11 cellular contexts compared by ENCODE assay signal in the genomic region with DNA sequence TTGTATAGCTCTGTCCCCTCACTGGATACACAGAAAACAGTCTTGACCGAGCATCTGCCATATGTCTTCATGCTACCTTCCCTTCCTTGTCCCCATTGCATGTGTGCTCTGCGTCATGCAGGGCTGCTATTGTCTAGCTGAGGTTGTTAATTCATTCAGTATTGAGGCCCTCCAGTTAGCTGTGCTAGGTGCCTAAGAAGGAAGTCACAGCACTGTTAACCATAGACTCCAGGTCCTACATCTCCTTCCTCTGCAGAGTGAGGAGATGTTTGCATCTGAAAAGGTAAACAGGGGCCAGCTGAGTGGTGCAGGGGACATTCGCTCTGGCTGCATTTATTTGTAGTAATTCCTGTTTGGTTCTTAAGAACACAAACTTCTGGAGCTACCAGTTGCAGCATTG.
"Had no signal": no experiment of that assay in that cellular context is flagged by ENCODE, and none has a peak within 500 bp of the region (broad histone marks: within the 10 kb centered on the region; RNA-seq: fewer than 3 reads in every experiment).

No MANE protein-coding gene starts in this region.

- DNase-seq: activated CD4-positive, alpha-beta T cell treated with anti-CD3 and anti-CD28 coated beads for 36 hours; activated CD8-positive, alpha-beta memory T cell treated with anti-CD3 and anti-CD28 coated beads, Interleukin-2, amount 50 U/mL, for 4 hours; activated CD8-positive, alpha-beta T cell treated with anti-CD3 and anti-CD28 coated beads for 36 hours; activated naive CD8-positive, alpha-beta T cell treated with anti-CD3 and anti-CD28 coated beads, Interleukin-2, amount 10 ng/mL, durations not matched to agents 7 days and 5 days; dermis blood vessel endothelial cell; glutamatergic neuron; islet precursor cell; ovary had no signal

- H3K27ac ChIP-seq: ovary had no signal

- H3K4me3 ChIP-seq: ovary, skin epidermis, tibial nerve had no signal

- H3K27ac Mint-ChIP-seq: activated CD4-positive, alpha-beta T cell treated with anti-CD3 and anti-CD28 coated beads for 36 hours; activated CD8-positive, alpha-beta T cell treated with anti-CD3 and anti-CD28 coated beads for 36 hours; activated naive CD8-positive, alpha-beta T cell treated with anti-CD3 and anti-CD28 coated beads, Interleukin-2, amount 10 ng/mL, durations not matched to agents 7 days and 5 days had no signal

- H3K4me3 Mint-ChIP-seq: activated CD4-positive, alpha-beta T cell treated with anti-CD3 and anti-CD28 coated beads for 36 hours; activated CD8-positive, alpha-beta T cell treated with anti-CD3 and anti-CD28 coated beads for 36 hours; activated naive CD8-positive, alpha-beta T cell treated with anti-CD3 and anti-CD28 coated beads, Interleukin-2, amount 10 ng/mL, durations not matched to agents 7 days and 5 days; central memory CD8-positive, alpha-beta T cell had no signal

- H3K27me3 ChIP-seq: ovary, tibial nerve had no signal

- H3K9me3 Mint-ChIP-seq: activated CD8-positive, alpha-beta T cell treated with anti-CD3 and anti-CD28 coated beads for 36 hours; activated naive CD8-positive, alpha-beta T cell treated with anti-CD3 and anti-CD28 coated beads, Interleukin-2, amount 10 ng/mL, durations not matched to agents 7 days and 5 days; central memory CD8-positive, alpha-beta T cell had no signal

- ATAC-seq: activated CD4-positive, alpha-beta T cell treated with anti-CD3 and anti-CD28 coated beads for 36 hours; activated CD8-positive, alpha-beta T cell treated with anti-CD3 and anti-CD28 coated beads for 36 hours had no signal

- H3K9me3 ChIP-seq: ovary, tibial nerve had no signal

- H3K36me3 ChIP-seq: ovary, tibial nerve had no signal

- H3K4me1 Mint-ChIP-seq: activated CD4-positive, alpha-beta T cell treated with anti-CD3 and anti-CD28 coated beads for 36 hours; central memory CD8-positive, alpha-beta T cell had no signal

- H3K36me3 Mint-ChIP-seq: activated naive CD8-positive, alpha-beta T cell treated with anti-CD3 and anti-CD28 coated beads, Interleukin-2, amount 10 ng/mL, durations not matched to agents 7 days and 5 days had no signal
